In the genomic region with DNA sequence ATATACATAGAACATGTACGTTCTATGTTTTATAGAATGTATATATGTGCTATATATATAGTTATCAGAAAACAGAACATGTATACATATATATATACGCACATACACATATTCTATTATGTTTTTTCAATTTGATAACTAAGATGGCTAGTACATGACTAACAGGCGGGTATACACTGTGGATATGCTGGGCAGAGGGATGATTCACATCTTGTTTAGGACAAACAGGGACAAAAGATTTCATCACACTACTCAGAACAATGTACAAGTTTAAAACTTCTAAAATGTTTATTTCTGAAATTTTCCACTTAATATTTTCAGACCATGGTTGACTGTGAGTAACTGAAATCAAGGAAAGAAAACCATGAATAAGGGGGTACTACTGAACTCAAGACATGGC, we compare ENCODE assay signal across 19 cellular contexts. TPM values are rescaled to one million over a fixed set of nuclear protein-coding genes. Genes with fewer than 3 reads are reported as not detected.
DNase-seq lines count a peak whose midpoint lies in the region; ATAC-seq and TF ChIP-seq lines count a peak whose summit lies in the region.
"Had no signal": no experiment of that assay in that cellular context is flagged by ENCODE, and none has a peak within 500 bp of the region (broad histone marks: within the 10 kb centered on the region; RNA-seq: fewer than 3 reads in every experiment).

No MANE protein-coding gene starts in this region.

- intact Hi-C loops in MCF 10A (cut with micrococcal nuclease): no loop called here
- intact Hi-C loops in mammary epithelial cell (cut with micrococcal nuclease): no loop called here

- H3K4me3 Mint-ChIP-seq in MCF 10A (ENCODE audit: unreplicated experiment): no peak overlapping the region

- ATAC-seq in GM21737 (IDR thresholded peaks at IDR 0.05; ENCODE audit: unreplicated experiment): no peak

- H3K36me3 Mint-ChIP-seq in MCF 10A (ENCODE audit: insufficient read depth, unreplicated experiment): peaks cover 19% of the 10 kb centered on the region

- TF ChIP-seq CTCF in MCF 10A (IDR thresholded peaks at IDR 0.05; ENCODE audit: unreplicated experiment): no peak
- no peak for TF ChIP-seq CTCF in mammary epithelial cell (conservative IDR thresholded peaks at IDR 0.05 in 1 of 2, IDR thresholded peaks at IDR 0.05 in 1 of 2; ENCODE audit: extremely low read depth in 1 of 2, insufficient read depth in 1 of 2, low read depth in 1 of 2, low read length in 2 of 2)
- no peak for TF ChIP-seq CTCF in choroid plexus epithelial cell (conservative IDR thresholded peaks at IDR 0.05; ENCODE audit: low read depth, low read length)

- no peak overlapping the region for H3K4me2 ChIP-seq in mammary epithelial cell (ENCODE audit: insufficient read depth, low read depth, low read length)

- H3K4me3 ChIP-seq in mammary epithelial cell (replicated peaks in 1 of 3; ENCODE audit: insufficient read depth in 1 of 3, low read depth in 2 of 3, low read length in 3 of 3) (no peak overlapping the region), choroid plexus epithelial cell (ENCODE audit: low read depth, low read length) (no peak overlapping the region)
- H3K4me3 ChIP-seq: SJCRH30 had no signal

- H3K9me3 Mint-ChIP-seq in MCF 10A (ENCODE audit: unreplicated experiment): no peaks in the 10 kb centered on the region
- H3K9me3 Mint-ChIP-seq: IgD-negative memory B cell had no signal

- no peaks in the 10 kb centered on the region for H3K4me1 Mint-ChIP-seq in MCF 10A (ENCODE audit: insufficient read depth, unreplicated experiment)

- no peak overlapping the region for H2AFZ ChIP-seq in mammary epithelial cell (ENCODE audit: low read depth, low read length)

- H3K27me3 ChIP-seq in mammary epithelial cell (ENCODE audit: insufficient read depth, low read length): no peaks in the 10 kb centered on the region
- H3K27me3 ChIP-seq: SJCRH30 had no signal

- WGBS in mammary epithelial cell (ENCODE audit: low coverage, missing lambda C conversion rate): 89% methylated on average over 3 of the region's 3 CpGs

- H3K27ac ChIP-seq in mammary epithelial cell (ENCODE audit: insufficient read depth, low read depth, low read length): no peak overlapping the region
- H3K27ac ChIP-seq: 22Rv1, C4-2B, SJCRH30 had no signal

- H3K27ac Mint-ChIP-seq in MCF 10A (ENCODE audit: low read depth, unreplicated experiment): no peak overlapping the region
- H3K27ac Mint-ChIP-seq: IgD-negative memory B cell had no signal

- POLR2A ChIA-PET in MCF 10A (lab: Yijun Ruan, JAX): interaction anchor here (1.2 kb wide), 1 partner anchor 72 kb away, joined by 4 read pairs; a partner anchor contains a TSS

- no peaks in the 10 kb centered on the region for H3K4me1 ChIP-seq in mammary epithelial cell (ENCODE audit: insufficient read depth, low read length)
- H3K4me1 ChIP-seq: SJCRH30 had no signal

- H3K9me3 ChIP-seq in mammary epithelial cell (replicated peaks; ENCODE audit: insufficient read depth, low read length): no peaks in the 10 kb centered on the region
- H3K9me3 ChIP-seq: SJCRH30 had no signal

- H3K79me2 ChIP-seq in mammary epithelial cell (ENCODE audit: insufficient read depth, low read length): peaks cover 16% of the 10 kb centered on the region

- no peaks in the 10 kb centered on the region for H4K20me1 ChIP-seq in mammary epithelial cell (ENCODE audit: insufficient read depth, low read length)

- CTCF ChIA-PET in MCF 10A (lab: Yijun Ruan, JAX): interaction anchor here (0.7 kb wide), 1 partner anchor 72 kb away, joined by 3 read pairs; a partner anchor contains a TSS
- CTCF ChIA-PET in mammary epithelial cell (lab: Charles Lee; ENCODE audit: low non-redundant PET): no interaction called here

- no peak overlapping the region for H3K9ac ChIP-seq in mammary epithelial cell (ENCODE audit: insufficient read depth, low read length)

- DNase-seq in MCF 10A (ENCODE audit: unreplicated experiment): peak; percentile 15
- DNase-seq in mammary epithelial cell: no peak
- peak; percentile 33 for DNase-seq in choroid plexus epithelial cell (ENCODE audit: low read depth)
- DNase-seq in iris pigment epithelial cell (ENCODE audit: low read depth): peak; percentile 72
- no peak for DNase-seq in activated T-cell treated with anti-CD3 and anti-CD28 coated beads for 4 hours
- no peak for DNase-seq in AG20443 (ENCODE audit: low spot score)
- no peak for DNase-seq in MV-4-11 (lab: John Stamatoyannopoulos, UW)
- DNase-seq: AML-193, DMS79, NCI-H1417, NCI-H187, NCI-H446, NCI-H526 treated with DMSO at 0.1 percent for 48 hours, OCI-M1, SJCRH30 had no signal

- in situ Hi-C loops in mammary epithelial cell (cut with MboI; ENCODE audit: low sequenced_read_pairs in 2 of 2): no loop called here

- H3K27me3 Mint-ChIP-seq in MCF 10A (ENCODE audit: insufficient read depth, unreplicated experiment): no peaks in the 10 kb centered on the region
- H3K27me3 Mint-ChIP-seq: IgD-negative memory B cell had no signal

- H3K36me3 ChIP-seq in mammary epithelial cell (ENCODE audit: insufficient read depth, low read length): peaks cover 9% of the 10 kb centered on the region

- BruUV-seq in MCF 10A (replicated peaks; lab: Mats Ljungman, UMichigan) (no TSS peak), mammary epithelial cell (replicated peaks; lab: Mats Ljungman, UMichigan) (no TSS peak)

- dilution Hi-C loops in mammary epithelial cell (cut with HindIII; ENCODE audit: low sequenced_read_pairs): no loop called here

RNA-seq across cellular contexts. Expression of a gene that starts 17.4 kb away (rescaled TPM):
- total RNA-seq in MCF 10A (2022) (10.1 and 14.0 TPM in 2 replicates), mammary epithelial cell (10 to 100 TPM in 1 of 2 donors, 1 to 10 TPM in 1; 4.5 to 21.7 TPM)
- 2.6 TPM for polyA plus RNA-seq in mammary epithelial cell
- 13.6 TPM for polyA minus RNA-seq in mammary epithelial cell

RNA-seq across cellular contexts. Expression of a gene that starts 22.6 kb away (rescaled TPM):
- total RNA-seq in MCF 10A (2022) (not detected in 2 replicates), mammary epithelial cell (under 1 TPM in 1 of 2 donors, not detected in 1; 0.17 TPM)
- polyA plus RNA-seq in mammary epithelial cell: 0.06 TPM
- polyA minus RNA-seq in mammary epithelial cell: not detected
- total RNA-seq: SJCRH30 had no signal
- polyA plus RNA-seq: IgD-negative memory B cell had no signal

RNA-seq across cellular contexts. Expression of a gene that starts 36.5 kb away (rescaled TPM):
- 3.5 and 3.9 TPM in 2 replicates for total RNA-seq in MCF 10A (2022)
- 1 to 10 TPM; 3.0 to 3.5 TPM for total RNA-seq in mammary epithelial cell
- polyA plus RNA-seq in mammary epithelial cell: 2.8 TPM
- 2.2 TPM for polyA minus RNA-seq in mammary epithelial cell

RNA-seq across cellular contexts. Expression of a gene that starts 56.1 kb away (rescaled TPM):
- total RNA-seq in MCF 10A (2022) (3.9 and 4.8 TPM in 2 replicates), mammary epithelial cell (1 to 10 TPM; 4.5 to 6.5 TPM)
- polyA plus RNA-seq in mammary epithelial cell: 8.3 TPM
- polyA minus RNA-seq in mammary epithelial cell: 72.9 TPM
- total RNA-seq: SJCRH30 had no signal

Comparison
In these comparisons a context has a peak if more than half of its experiments do, and no peak if none do; other contexts are left out.
1. DNase-seq: peak in MCF 10A (single experiment), choroid plexus epithelial cell (single experiment) and iris pigment epithelial cell (single experiment); none in mammary epithelial cell (single experiment), activated T-cell treated with anti-CD3 and anti-CD28 coated beads for 4 hours (single experiment), AG20443 (single experiment) and MV-4-11 (single experiment).